ENCODE assay signal across 10 cellular contexts in genomic region chr10:119316729-119317097, GRCh38.
DNase-seq lines count a peak whose midpoint lies in the region; ATAC-seq and TF ChIP-seq lines count a peak whose summit lies in the region.
"Had no signal": no experiment of that assay in that cellular context is flagged by ENCODE, and none has a peak within 500 bp of the region (broad histone marks: within the 10 kb centered on the region; RNA-seq: fewer than 3 reads in every experiment).

No MANE protein-coding gene starts in this region.

- ATAC-seq in activated T-helper 17 cell treated with anti-CD3 and anti-CD28 coated beads, Interleukin-2, amount 50 U/mL, for 72 hours (replicated peaks): no peak
- no peak for ATAC-seq in stimulated activated naive B cell treated with anti-CD40 and anti-IgM and Interleukin-4, amounts not matched to agents 10 μg/mL and 1 μg/mL and 100 μg/mL, for 72 hours (replicated peaks)
- ATAC-seq in natural killer cell: no peak

- TF ChIP-seq CTCF in right atrium auricular region (IDR thresholded peaks at IDR 0.05): no peak
- no peak for TF ChIP-seq CTCF in tibial artery (IDR thresholded peaks at IDR 0.05)
- no peak for TF ChIP-seq CTCF in natural killer cell (IDR thresholded peaks at IDR 0.05)

- peak overlapping the region; percentile 72 to 79 for H3K27ac ChIP-seq in right atrium auricular region
- peak overlapping the region; percentile 78 to 92 for H3K27ac ChIP-seq in tibial artery

- H3K4me3 ChIP-seq in right atrium auricular region (no peak overlapping the region), tibial artery (no peak overlapping the region)
- H3K4me3 ChIP-seq: tibial nerve had no signal

- H3K27me3 ChIP-seq in right atrium auricular region: no peaks in the 10 kb centered on the region
- H3K27me3 ChIP-seq in tibial artery: no peaks in the 10 kb centered on the region
- H3K27me3 ChIP-seq: tibial nerve had no signal

- DNase-seq in activated T-cell treated with anti-CD3 and anti-CD28 coated beads, Interleukin-2, amount 50 U/mL, for 24 hours: no peak
- DNase-seq in activated T-cell treated with anti-CD3 and anti-CD28 coated beads for 4 hours (no peak), right atrium auricular region (ENCODE audit: low spot score) (no peak), tibial artery (no peak), natural killer cell (no peak)
- DNase-seq in stimulated activated naive B cell treated with anti-CD40 and anti-IgM and Interleukin-4, amounts not matched to agents 10 μg/mL and 1 μg/mL and 100 μg/mL, for 72 hours: no peak
- DNase-seq in activated CD4-positive, CD25-positive, alpha-beta regulatory T cell treated with anti-CD3 and anti-CD28 coated beads, Interleukin-2, amount 50 U/mL, for 72 hours: no peak
- DNase-seq: AML-193 had no signal

- no peaks in the 10 kb centered on the region for H3K9me3 Mint-ChIP-seq in activated T-cell treated with anti-CD3 and anti-CD28 coated beads, Interleukin-2, amount 50 U/mL, for 24 hours
- H3K9me3 Mint-ChIP-seq in activated T-helper 17 cell treated with anti-CD3 and anti-CD28 coated beads, Interleukin-2, amount 50 U/mL, for 72 hours: no peaks in the 10 kb centered on the region
- peaks cover 5 to 9% of the 10 kb centered on the region in 2 donors for H3K9me3 Mint-ChIP-seq in stimulated activated naive B cell treated with anti-CD40 and anti-IgM and Interleukin-4, amounts not matched to agents 10 μg/mL and 1 μg/mL and 100 μg/mL, for 72 hours
- peaks cover 0 to 6% of the 10 kb centered on the region in 2 donors for H3K9me3 Mint-ChIP-seq in natural killer cell

- H3K9me3 ChIP-seq in right atrium auricular region: no peaks in the 10 kb centered on the region
- no peaks in the 10 kb centered on the region for H3K9me3 ChIP-seq in tibial artery
- H3K9me3 ChIP-seq: tibial nerve had no signal

- peaks cover 72% of the 10 kb centered on the region for H3K4me1 Mint-ChIP-seq in activated T-cell treated with anti-CD3 and anti-CD28 coated beads, Interleukin-2, amount 50 U/mL, for 24 hours (ENCODE audit: low read depth)
- peaks cover 29% of the 10 kb centered on the region for H3K4me1 Mint-ChIP-seq in activated T-helper 17 cell treated with anti-CD3 and anti-CD28 coated beads, Interleukin-2, amount 50 U/mL, for 72 hours
- H3K4me1 Mint-ChIP-seq in stimulated activated naive B cell treated with anti-CD40 and anti-IgM and Interleukin-4, amounts not matched to agents 10 μg/mL and 1 μg/mL and 100 μg/mL, for 72 hours: peaks cover 89 to 96% of the 10 kb centered on the region in 2 donors
- H3K4me1 Mint-ChIP-seq in natural killer cell: peaks cover 83 to 89% of the 10 kb centered on the region in 2 donors

- H3K27me3 Mint-ChIP-seq in activated T-cell treated with anti-CD3 and anti-CD28 coated beads, Interleukin-2, amount 50 U/mL, for 24 hours: no peaks in the 10 kb centered on the region
- peaks cover 6% of the 10 kb centered on the region for H3K27me3 Mint-ChIP-seq in activated T-helper 17 cell treated with anti-CD3 and anti-CD28 coated beads, Interleukin-2, amount 50 U/mL, for 72 hours
- H3K27me3 Mint-ChIP-seq in stimulated activated naive B cell treated with anti-CD40 and anti-IgM and Interleukin-4, amounts not matched to agents 10 μg/mL and 1 μg/mL and 100 μg/mL, for 72 hours: no peaks in the 10 kb centered on the region
- peaks cover 11 to 28% of the 10 kb centered on the region in 2 donors for H3K27me3 Mint-ChIP-seq in natural killer cell (ENCODE audit: low read depth in 2 of 2)

- H3K36me3 ChIP-seq in right atrium auricular region (no peaks in the 10 kb centered on the region), tibial artery (no peaks in the 10 kb centered on the region)
- H3K36me3 ChIP-seq: tibial nerve had no signal

- intact Hi-C loops in tibial artery (cut with DNase I; ENCODE audit: low total_unique reads): loop anchor here (5.0 kb wide), 1 partner anchor 109 kb away; the partner anchor contains the start of gene GRK5
- intact Hi-C loops in natural killer cell (cut with micrococcal nuclease): no loop called here

- no peak overlapping the region for H3K4me3 Mint-ChIP-seq in activated T-cell treated with anti-CD3 and anti-CD28 coated beads, Interleukin-2, amount 50 U/mL, for 24 hours
- peak overlapping the region; percentile 15 for H3K4me3 Mint-ChIP-seq in activated T-helper 17 cell treated with anti-CD3 and anti-CD28 coated beads, Interleukin-2, amount 50 U/mL, for 72 hours
- H3K4me3 Mint-ChIP-seq in stimulated activated naive B cell treated with anti-CD40 and anti-IgM and Interleukin-4, amounts not matched to agents 10 μg/mL and 1 μg/mL and 100 μg/mL, for 72 hours: no peak overlapping the region
- H3K4me3 Mint-ChIP-seq in natural killer cell: no peak overlapping the region

- H3K4me1 ChIP-seq in right atrium auricular region (peaks cover 0 to 81% of the 10 kb centered on the region in 2 donors), tibial artery (peaks cover 5 to 77% (median 50%) of the 10 kb centered on the region in 4 donors)

- peak overlapping the region; percentile 98 for H3K27ac Mint-ChIP-seq in activated T-cell treated with anti-CD3 and anti-CD28 coated beads, Interleukin-2, amount 50 U/mL, for 24 hours
- H3K27ac Mint-ChIP-seq in activated T-helper 17 cell treated with anti-CD3 and anti-CD28 coated beads, Interleukin-2, amount 50 U/mL, for 72 hours: no peak overlapping the region
- H3K27ac Mint-ChIP-seq in stimulated activated naive B cell treated with anti-CD40 and anti-IgM and Interleukin-4, amounts not matched to agents 10 μg/mL and 1 μg/mL and 100 μg/mL, for 72 hours: no peak overlapping the region
- H3K27ac Mint-ChIP-seq in natural killer cell: peak overlapping the region in 1 of 2 donors; percentile 24

- no peaks in the 10 kb centered on the region for H3K36me3 Mint-ChIP-seq in activated T-cell treated with anti-CD3 and anti-CD28 coated beads, Interleukin-2, amount 50 U/mL, for 24 hours (ENCODE audit: low read depth)
- H3K36me3 Mint-ChIP-seq in activated T-helper 17 cell treated with anti-CD3 and anti-CD28 coated beads, Interleukin-2, amount 50 U/mL, for 72 hours (ENCODE audit: low read depth): peaks cover 13% of the 10 kb centered on the region
- H3K36me3 Mint-ChIP-seq in stimulated activated naive B cell treated with anti-CD40 and anti-IgM and Interleukin-4, amounts not matched to agents 10 μg/mL and 1 μg/mL and 100 μg/mL, for 72 hours: peaks cover 14 to 23% of the 10 kb centered on the region in 2 donors
- no peaks in the 10 kb centered on the region for H3K36me3 Mint-ChIP-seq in natural killer cell
